10 cellular contexts compared by ENCODE assay signal in the genomic region with DNA sequence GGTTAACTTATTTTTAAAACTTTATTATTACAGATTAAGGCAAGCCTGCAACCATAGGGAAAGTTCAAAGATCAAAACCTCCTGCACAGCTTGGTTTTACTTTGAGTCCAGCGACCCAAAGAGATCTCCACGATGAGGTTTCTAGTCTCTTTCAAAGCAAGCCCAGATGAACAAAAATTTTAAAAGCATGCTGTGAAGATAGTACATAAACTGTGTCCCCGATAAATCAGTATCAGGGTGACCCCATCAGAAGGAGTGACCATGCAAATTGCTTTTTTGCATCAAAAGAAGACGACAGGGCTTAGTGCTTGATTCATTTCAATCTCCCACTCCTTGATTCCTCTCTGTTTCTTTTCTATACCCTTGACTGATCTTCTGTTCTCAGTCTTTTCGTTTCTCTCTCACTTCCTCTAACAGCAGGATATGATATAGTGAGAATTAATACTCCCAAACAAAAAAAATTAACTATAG. TPM values are rescaled to one million over a fixed set of nuclear protein-coding genes. Genes with fewer than 3 reads are reported as not detected.
DNase-seq lines count a peak whose midpoint lies in the region; ATAC-seq and TF ChIP-seq lines count a peak whose summit lies in the region.
"Had no signal": no experiment of that assay in that cellular context is flagged by ENCODE, and none has a peak within 500 bp of the region (broad histone marks: within the 10 kb centered on the region; RNA-seq: fewer than 3 reads in every experiment).

No MANE protein-coding gene starts in this region.

- no peaks in the 10 kb centered on the region; the same call in 1 of the 2 replicates for H3K36me3 ChIP-seq in Caco-2 (ENCODE audit: control insufficient read depth, insufficient read depth, low read length)
- H3K36me3 ChIP-seq in endocrine pancreas (ENCODE audit: control insufficient read depth, insufficient read depth, low read length): no peaks in the 10 kb centered on the region
- H3K36me3 ChIP-seq in left lung: no peaks in the 10 kb centered on the region

- H3K4me3 ChIP-seq in Caco-2 (ENCODE audit: low read depth, low read length): 0 out of 2 replicates have a peak overlapping the region, but pooled peaks have one; percentile 15
- peak overlapping the region; percentile 6 for H3K4me3 ChIP-seq in endocrine pancreas (ENCODE audit: control insufficient read depth, insufficient read depth, low read length)
- no peak overlapping the region for H3K4me3 ChIP-seq in left lung

- H3K27ac Mint-ChIP-seq in Caco-2 (ENCODE audit: unreplicated experiment) (peak overlapping the region; percentile 76), WTC11 (no peak overlapping the region)

- H3K4me3 Mint-ChIP-seq in Caco-2 (ENCODE audit: unreplicated experiment) (peak overlapping the region; percentile 64), WTC11 (no peak overlapping the region)

- H3K4me1 Mint-ChIP-seq in Caco-2 (ENCODE audit: low read depth, unreplicated experiment) (peaks cover 28% of the 10 kb centered on the region), WTC11 (peaks cover 22% of the 10 kb centered on the region)

- peaks cover 8% of the 10 kb centered on the region for H3K36me3 Mint-ChIP-seq in Caco-2 (ENCODE audit: insufficient read depth, unreplicated experiment)
- H3K36me3 Mint-ChIP-seq in WTC11: no peaks in the 10 kb centered on the region

- H3K9ac ChIP-seq in endocrine pancreas (ENCODE audit: control insufficient read depth, insufficient read depth, low read length): no peak overlapping the region

- POLR2A ChIA-PET in Caco-2 (lab: Charles Lee) (no interaction called here), WTC11 (lab: Charles Lee) (no interaction called here)

- no peak overlapping the region for H3K27ac ChIP-seq in left lung

- DNase-seq in Caco-2 (no peak), WTC11 (ENCODE audit: low spot score) (no peak), NCI-H2196 (lab: John Stamatoyannopoulos, UW; ENCODE audit: unreplicated experiment) (no peak), left lung (no peak), activated gamma-delta T cell treated with Interleukin-2 at 50 U/mL for 16 hours (no peak)
- DNase-seq: activated CD4-positive, alpha-beta T cell treated with anti-CD3 and anti-CD28 coated beads, Interleukin-2, amount 50 U/mL, for 4 hours; hypothalamus had no signal

- H3K4me1 ChIP-seq in Caco-2: peaks cover 25% of the 10 kb centered on the region
- peaks cover 6% of the 10 kb centered on the region for H3K4me1 ChIP-seq in endocrine pancreas (ENCODE audit: control insufficient read depth, insufficient read depth, low read length)
- peaks cover 5 to 8% of the 10 kb centered on the region in 2 donors for H3K4me1 ChIP-seq in left lung

- TF ChIP-seq CTCF in Caco-2 (IDR thresholded peaks at IDR 0.05; ENCODE audit: insufficient read depth in 1 of 2, low read depth in 1 of 2, low read length in 1 of 2, severe bottlenecking in 1 of 2, unreplicated experiment in 1 of 2) (no peak), WTC11 (IDR thresholded peaks at IDR 0.05) (no peak), left lung (IDR thresholded peaks at IDR 0.05) (no peak)

- H3K27me3 Mint-ChIP-seq in Caco-2 (ENCODE audit: insufficient read depth, unreplicated experiment): no peaks in the 10 kb centered on the region
- H3K27me3 Mint-ChIP-seq in WTC11 (ENCODE audit: low read depth): no peaks in the 10 kb centered on the region

- CTCF ChIA-PET in Caco-2 (lab: Charles Lee): interaction anchor here (1.0 to 1.9 kb wide), 4 partner anchors 21 to 82 kb away, joined by 3 to 30 read pairs (median 4); no protein-coding TSS in a partner anchor
- CTCF ChIA-PET in WTC11 (lab: Charles Lee): interaction anchor here (1.1 to 2.0 kb wide), 4 partner anchors 29 to 595 kb away, joined by 3 to 15 read pairs (median 4); a partner anchor contains a TSS

- peaks cover 4% of the 10 kb centered on the region for H3K9me3 Mint-ChIP-seq in Caco-2 (ENCODE audit: unreplicated experiment)
- H3K9me3 Mint-ChIP-seq in WTC11: no peaks in the 10 kb centered on the region

- ATAC-seq in GM19351 (IDR thresholded peaks at IDR 0.05; ENCODE audit: unreplicated experiment): peak; percentile 66
- peak; percentile 70 for ATAC-seq in HG03159 (IDR thresholded peaks at IDR 0.05; ENCODE audit: unreplicated experiment)
- no peak for ATAC-seq in WTC11
- ATAC-seq in left lung: no peak

- intact Hi-C loops in Caco-2 (cut with micrococcal nuclease; ENCODE audit: unreplicated experiment): no loop called here
- intact Hi-C loops in left lung (cut with DNase I): no loop called here

- H3K27me3 ChIP-seq in Caco-2 (replicated peaks; ENCODE audit: control insufficient read depth, insufficient read depth, low read length) (no peaks in the 10 kb centered on the region), endocrine pancreas (ENCODE audit: control insufficient read depth, insufficient read depth, low read length) (no peaks in the 10 kb centered on the region), left lung (no peaks in the 10 kb centered on the region)

- H3K9me3 ChIP-seq in Caco-2 (no peaks in the 10 kb centered on the region), endocrine pancreas (ENCODE audit: control insufficient read depth, low read length) (no peaks in the 10 kb centered on the region), left lung (no peaks in the 10 kb centered on the region)

- no TSS peak for BruUV-seq in Caco-2 (replicated peaks; lab: Mats Ljungman, UMichigan)

TF ChIP-seq in WTC11, 78 proteins besides CTCF, POLR2A, EP300 and RAD21:
- TF ChIP-seq ZNF416 (CRISPR knock-in tag; IDR thresholded peaks at IDR 0.05) (no peak), ELF4 (CRISPR knock-in tag; IDR thresholded peaks at IDR 0.05; ENCODE audit: low read depth) (no peak), TEAD1 (CRISPR knock-in tag; IDR thresholded peaks at IDR 0.05) (no peak), ATF1 (CRISPR knock-in tag; IDR thresholded peaks at IDR 0.05) (no peak), JUN (CRISPR knock-in tag; IDR thresholded peaks at IDR 0.05) (no peak), NR1H2 (CRISPR knock-in tag; IDR thresholded peaks at IDR 0.05) (no peak)
- TF ChIP-seq, protein P1, sequence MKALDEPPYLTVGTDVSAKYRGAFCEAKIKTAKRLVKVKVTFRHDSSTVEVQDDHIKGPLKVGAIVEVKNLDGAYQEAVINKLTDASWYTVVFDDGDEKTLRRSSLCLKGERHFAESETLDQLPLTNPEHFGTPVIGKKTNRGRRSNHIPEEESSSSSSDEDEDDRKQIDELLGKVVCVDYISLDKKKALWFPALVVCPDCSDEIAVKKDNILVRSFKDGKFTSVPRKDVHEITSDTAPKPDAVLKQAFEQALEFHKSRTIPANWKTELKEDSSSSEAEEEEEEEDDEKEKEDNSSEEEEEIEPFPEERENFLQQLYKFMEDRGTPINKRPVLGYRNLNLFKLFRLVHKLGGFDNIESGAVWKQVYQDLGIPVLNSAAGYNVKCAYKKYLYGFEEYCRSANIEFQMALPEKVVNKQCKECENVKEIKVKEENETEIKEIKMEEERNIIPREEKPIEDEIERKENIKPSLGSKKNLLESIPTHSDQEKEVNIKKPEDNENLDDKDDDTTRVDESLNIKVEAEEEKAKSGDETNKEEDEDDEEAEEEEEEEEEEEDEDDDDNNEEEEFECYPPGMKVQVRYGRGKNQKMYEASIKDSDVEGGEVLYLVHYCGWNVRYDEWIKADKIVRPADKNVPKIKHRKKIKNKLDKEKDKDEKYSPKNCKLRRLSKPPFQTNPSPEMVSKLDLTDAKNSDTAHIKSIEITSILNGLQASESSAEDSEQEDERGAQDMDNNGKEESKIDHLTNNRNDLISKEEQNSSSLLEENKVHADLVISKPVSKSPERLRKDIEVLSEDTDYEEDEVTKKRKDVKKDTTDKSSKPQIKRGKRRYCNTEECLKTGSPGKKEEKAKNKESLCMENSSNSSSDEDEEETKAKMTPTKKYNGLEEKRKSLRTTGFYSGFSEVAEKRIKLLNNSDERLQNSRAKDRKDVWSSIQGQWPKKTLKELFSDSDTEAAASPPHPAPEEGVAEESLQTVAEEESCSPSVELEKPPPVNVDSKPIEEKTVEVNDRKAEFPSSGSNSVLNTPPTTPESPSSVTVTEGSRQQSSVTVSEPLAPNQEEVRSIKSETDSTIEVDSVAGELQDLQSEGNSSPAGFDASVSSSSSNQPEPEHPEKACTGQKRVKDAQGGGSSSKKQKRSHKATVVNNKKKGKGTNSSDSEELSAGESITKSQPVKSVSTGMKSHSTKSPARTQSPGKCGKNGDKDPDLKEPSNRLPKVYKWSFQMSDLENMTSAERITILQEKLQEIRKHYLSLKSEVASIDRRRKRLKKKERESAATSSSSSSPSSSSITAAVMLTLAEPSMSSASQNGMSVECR (CRISPR knock-in tag; IDR thresholded peaks at IDR 0.05; ENCODE audit: borderline replicate concordance): no peak
- TF ChIP-seq, protein P2, sequence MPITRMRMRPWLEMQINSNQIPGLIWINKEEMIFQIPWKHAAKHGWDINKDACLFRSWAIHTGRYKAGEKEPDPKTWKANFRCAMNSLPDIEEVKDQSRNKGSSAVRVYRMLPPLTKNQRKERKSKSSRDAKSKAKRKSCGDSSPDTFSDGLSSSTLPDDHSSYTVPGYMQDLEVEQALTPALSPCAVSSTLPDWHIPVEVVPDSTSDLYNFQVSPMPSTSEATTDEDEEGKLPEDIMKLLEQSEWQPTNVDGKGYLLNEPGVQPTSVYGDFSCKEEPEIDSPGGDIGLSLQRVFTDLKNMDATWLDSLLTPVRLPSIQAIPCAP (CRISPR knock-in tag; IDR thresholded peaks at IDR 0.05): no peak
- TF ChIP-seq, protein P3, sequence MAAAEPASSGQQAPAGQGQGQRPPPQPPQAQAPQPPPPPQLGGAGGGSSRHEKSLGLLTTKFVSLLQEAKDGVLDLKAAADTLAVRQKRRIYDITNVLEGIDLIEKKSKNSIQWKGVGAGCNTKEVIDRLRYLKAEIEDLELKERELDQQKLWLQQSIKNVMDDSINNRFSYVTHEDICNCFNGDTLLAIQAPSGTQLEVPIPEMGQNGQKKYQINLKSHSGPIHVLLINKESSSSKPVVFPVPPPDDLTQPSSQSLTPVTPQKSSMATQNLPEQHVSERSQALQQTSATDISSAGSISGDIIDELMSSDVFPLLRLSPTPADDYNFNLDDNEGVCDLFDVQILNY (CRISPR knock-in tag; IDR thresholded peaks at IDR 0.05): no peak

RNA-seq across cellular contexts. Expression of a gene that starts 16.0 kb away (rescaled TPM):
- total RNA-seq in Caco-2 (2022) (not detected in 2 replicates), WTC11 (2021) (0.09 TPM in 1 of 3 replicates, not detected in the others), left lung (not detected)

RNA-seq across cellular contexts. Expression of a gene that starts 16.8 kb away (rescaled TPM):
- total RNA-seq in Caco-2 (2022) (0.30 and 0.36 TPM in 2 replicates), WTC11 (2021) (not detected in 3 replicates), left lung (1 to 10 TPM; 7.9 to 9.4 TPM)

Comparison
In these comparisons a context has a peak if more than half of its experiments do, and no peak if none do; other contexts are left out.
1. H3K4me3 ChIP-seq: peak in Caco-2 (single experiment) and endocrine pancreas (single experiment); none in left lung (0 of 2).
2. ATAC-seq: peak in GM19351 (single experiment) and HG03159 (single experiment); none in WTC11 (single experiment) and left lung (single experiment).